In genomic region chr20:3828798-3829197, GRCh38 we compare ENCODE assay signal across 29 cellular contexts. TPM values are rescaled to one million over a fixed set of nuclear protein-coding genes. Genes with fewer than 3 reads are reported as not detected.
"Had no signal": no experiment of that assay in that cellular context is flagged by ENCODE, and none has a peak within 500 bp of the region (broad histone marks: within the 10 kb centered on the region; RNA-seq: fewer than 3 reads in every experiment).

No MANE protein-coding gene starts in this region.

- H3K27ac ChIP-seq: colonic mucosa, epithelial cell of prostate, heart right ventricle, left lung, prostate gland, right atrium auricular region, thoracic aorta, tibial nerve, upper lobe of left lung, uterus had no signal

- H3K27me3 ChIP-seq: colonic mucosa, heart right ventricle, left lung, right atrium auricular region, tibial nerve, upper lobe of left lung, uterus had no signal

- H3K4me3 ChIP-seq: colonic mucosa, heart right ventricle, left lung, mucosa of descending colon, prostate gland, right atrium auricular region, thoracic aorta, tibial nerve, upper lobe of left lung, uterus had no signal

- FAIRE-seq: islet of Langerhans had no signal

- H3K36me3 ChIP-seq: colonic mucosa, prostate gland, uterus had no signal

- DNase-seq: colonic mucosa; effector CD8-positive, alpha-beta T cell; endodermal cell; foreskin melanocyte; glutamatergic neuron; heart right ventricle; hippocampal formation; left cardiac atrium; left lung; mesenchymal stem cell; naive B cell; stimulated activated CD4-positive, alpha-beta T cell treated with anti-CD3 and anti-CD28 coated beads, Interleukin-2, amount 100 ng/mL, for 24 hours; stimulated activated CD4-positive, alpha-beta T cell treated with anti-CD3 and anti-CD28 coated beads, Interleukin-4, amount 100 ng/mL, for 24 hours; stimulated activated naive CD8-positive, alpha-beta T cell treated with anti-CD3 and anti-CD28 coated beads, Interleukin-15, Interleukin-2, amounts not matched to agents 100 U/mL and 50 U/mL, for 24 hours; upper lobe of left lung; uterus had no signal

- H3K4me1 ChIP-seq: colonic mucosa, left lung, prostate gland, right atrium auricular region, tibial nerve, upper lobe of left lung, uterus had no signal

- H3K9me3 ChIP-seq: colonic mucosa, heart right ventricle, left lung, mucosa of descending colon, prostate gland, right atrium auricular region, thoracic aorta, tibial nerve, upper lobe of left lung, uterus had no signal

- ATAC-seq: esophagus mucosa; heart right ventricle; left cardiac atrium; left lung; mucosa of descending colon; natural killer cell treated with Interleukin-12 subunit alpha and Interleukin-12 subunit beta and Interleukin-15 and Interleukin-18, amount 100 ng/mL, for 72 hours; sciatic nerve; stimulated activated effector memory CD8-positive, alpha-beta T cell treated with anti-CD3 and anti-CD28 coated beads, Interleukin-12 subunit alpha, Interleukin-12 subunit beta, amount 100 ng/mL, for 72 hours; stimulated activated naive CD8-positive, alpha-beta T cell treated with anti-CD3 and anti-CD28 coated beads, Interleukin-15, Interleukin-2, amounts not matched to agents 100 U/mL and 50 U/mL, for 24 hours had no signal

RNA-seq across cellular contexts. Expression of gene SPEF1, which starts 47.5 kb away (rescaled TPM):
- total RNA-seq: colonic mucosa, esophagus mucosa, kidney epithelial cell, left cardiac atrium, sciatic nerve, skeletal muscle tissue had no signal
